ENCODE assay signal across 7 cellular contexts in the genomic region with DNA sequence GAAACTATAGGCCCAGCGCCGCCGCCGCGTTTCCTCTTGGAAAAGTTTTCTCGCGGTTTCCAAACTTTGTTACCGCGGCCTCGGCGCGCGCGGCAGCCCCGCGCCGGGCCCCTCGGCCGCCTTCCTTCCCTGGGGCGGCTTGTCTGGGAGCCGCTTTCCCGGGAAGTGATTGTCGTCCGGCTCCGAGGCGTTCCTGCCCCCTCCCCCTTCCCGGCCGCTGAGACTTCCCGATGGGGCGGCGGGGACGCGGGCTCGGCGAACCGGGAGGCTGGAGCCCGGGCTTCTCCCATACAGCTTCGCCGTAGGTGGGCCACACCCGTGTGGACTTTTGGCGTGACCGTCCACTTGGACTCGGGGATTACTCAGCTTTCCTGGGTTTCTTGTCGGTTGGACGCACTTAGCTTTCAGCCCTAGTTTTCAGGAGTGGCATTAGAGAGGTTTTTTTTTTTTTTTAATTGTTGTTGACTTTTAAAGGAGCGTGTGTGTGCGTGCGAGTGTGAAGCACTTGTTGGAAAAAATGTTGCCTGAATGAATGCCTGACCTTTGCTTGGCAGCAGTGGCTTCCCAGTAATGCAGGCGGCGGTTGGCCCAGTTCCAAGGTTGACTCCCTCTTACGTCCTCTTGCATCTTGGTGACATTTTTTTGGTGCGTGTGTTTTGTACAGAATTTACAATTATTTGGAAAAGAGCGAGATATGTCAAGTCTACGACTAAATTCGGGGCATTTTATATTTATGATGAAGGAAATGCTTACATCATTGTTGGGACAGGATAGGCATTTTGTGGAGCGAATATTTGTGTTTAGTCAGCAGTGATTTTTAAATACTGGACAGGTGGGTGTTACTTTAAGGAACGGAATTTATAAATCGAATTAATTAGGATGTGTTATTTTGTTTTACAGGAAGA. TPM values are rescaled to one million over a fixed set of nuclear protein-coding genes. Genes with fewer than 3 reads are reported as not detected.
DNase-seq lines count a peak whose midpoint lies in the region; ATAC-seq and TF ChIP-seq lines count a peak whose summit lies in the region.

No MANE protein-coding gene starts in this region.

- 1% methylated on average over 10 to 19 of the region's 58 CpGs for WGBS in gastroesophageal sphincter (ENCODE audit: low coverage in 1 of 2), 2 donors
- 1% methylated on average over 38 to 55 of the region's 58 CpGs for WGBS in testis, 2 donors

- BruUV-seq in OCI-LY7 (replicated peaks; lab: Mats Ljungman, UMichigan), result TSS peak; percentile 77

- peak; percentile 70 for ATAC-seq in gastroesophageal sphincter

- peaks cover 1% of the 10 kb centered on the region for H3K36me3 Mint-ChIP-seq in activated naive CD4-positive, alpha-beta T cell treated with anti-CD3 and anti-CD28 coated beads for 36 hours (ENCODE audit: low read depth)
- H3K36me3 Mint-ChIP-seq in neural crest cell (ENCODE audit: low read depth), result peaks cover 38% of the 10 kb centered on the region

- H3K27me3 ChIP-seq in HL-60 (ENCODE audit: insufficient read depth, poor library complexity, severe bottlenecking) (peaks cover 2% of the 10 kb centered on the region), gastroesophageal sphincter (no peaks in the 10 kb centered on the region), testis (no peaks in the 10 kb centered on the region)

- no peaks in the 10 kb centered on the region for H3K9me2 ChIP-seq in OCI-LY7 (ENCODE audit: insufficient read depth, low read length)

- H3K9me3 ChIP-seq in OCI-LY7 (ENCODE audit: low read length), result no peaks in the 10 kb centered on the region
- H3K9me3 ChIP-seq in gastroesophageal sphincter, result peaks cover 0 to 12% (median 0%) of the 10 kb centered on the region in 3 donors
- no peaks in the 10 kb centered on the region for H3K9me3 ChIP-seq in testis

- in situ Hi-C loops in GM13976 (cut with MboI; ENCODE audit: low sequenced_read_pairs, unreplicated experiment), result no loop called here

- H3K4me3 Mint-ChIP-seq in activated naive CD4-positive, alpha-beta T cell treated with anti-CD3 and anti-CD28 coated beads for 36 hours, result peak overlapping the region; percentile 74
- peak overlapping the region; percentile 87 for H3K4me3 Mint-ChIP-seq in neural crest cell

- H2AFZ ChIP-seq in OCI-LY7 (ENCODE audit: low read length), result peak overlapping the region; percentile 88

- intact Hi-C loops in OCI-LY7 (cut with micrococcal nuclease; ENCODE audit: unreplicated experiment) (no loop called here), testis (cut with DNase I; ENCODE audit: low total_unique reads) (no loop called here)
- intact Hi-C loops in activated naive CD4-positive, alpha-beta T cell treated with anti-CD3 and anti-CD28 coated beads for 36 hours (cut with micrococcal nuclease), result loop anchor here (1.0 to 5.0 kb wide), 3 partner anchors 100 to 1353 kb away; partner anchors contain the start of gene HSPA9

- TF ChIP-seq CTCF in GM13976 (IDR thresholded peaks at IDR 0.05; ENCODE audit: borderline replicate concordance, control extremely low read depth, extremely low read depth, insufficient read depth, missing control alignments), result no peak
- TF ChIP-seq CTCF in HL-60 (IDR thresholded peaks at IDR 0.05; ENCODE audit: insufficient read depth, low read length), result no peak
- no peak for TF ChIP-seq CTCF in OCI-LY7 (conservative IDR thresholded peaks at IDR 0.05; ENCODE audit: low read length)
- no peak for TF ChIP-seq CTCF in gastroesophageal sphincter (IDR thresholded peaks at IDR 0.05)
- no peak for TF ChIP-seq CTCF in neural crest cell (conservative IDR thresholded peaks at IDR 0.05)
- no peak for TF ChIP-seq CTCF in testis (IDR thresholded peaks at IDR 0.05)

- peaks cover 52% of the 10 kb centered on the region for H3K27me3 Mint-ChIP-seq in activated naive CD4-positive, alpha-beta T cell treated with anti-CD3 and anti-CD28 coated beads for 36 hours (ENCODE audit: low read depth)
- H3K27me3 Mint-ChIP-seq in neural crest cell (ENCODE audit: low read depth), result no peaks in the 10 kb centered on the region

- TF ChIP-seq POLR2A in gastroesophageal sphincter (IDR thresholded peaks at IDR 0.05) (no peak), testis (IDR thresholded peaks at IDR 0.05) (no peak)

- H3K79me2 ChIP-seq in OCI-LY7 (ENCODE audit: insufficient read depth, low read depth, low read length), result peaks cover 3% of the 10 kb centered on the region; the same call in 1 of the 2 replicates

- peak overlapping the region; percentile 32 for H3K27ac Mint-ChIP-seq in activated naive CD4-positive, alpha-beta T cell treated with anti-CD3 and anti-CD28 coated beads for 36 hours
- peak overlapping the region; percentile 14 for H3K27ac Mint-ChIP-seq in neural crest cell (ENCODE audit: unreplicated experiment)

- TF ChIP-seq EP300 in gastroesophageal sphincter (IDR thresholded peaks at IDR 0.05), result no peak

- peak overlapping the region; percentile 85 for H3K4me2 ChIP-seq in OCI-LY7 (ENCODE audit: low read length)

- H3K4me1 Mint-ChIP-seq in activated naive CD4-positive, alpha-beta T cell treated with anti-CD3 and anti-CD28 coated beads for 36 hours (ENCODE audit: low read depth), result peaks cover 19% of the 10 kb centered on the region
- peaks cover 39% of the 10 kb centered on the region for H3K4me1 Mint-ChIP-seq in neural crest cell

- POLR2A ChIA-PET in OCI-LY7 (lab: Charles Lee), result no interaction called here

- H3K4me3 ChIP-seq in HL-60 (replicated peaks; ENCODE audit: insufficient read depth, low read length), result peak overlapping the region; percentile 35
- peak overlapping the region; percentile 90 for H3K4me3 ChIP-seq in OCI-LY7 (ENCODE audit: low read depth, low read length, poor library complexity, severe bottlenecking)
- peak overlapping the region; percentile 86 to 99 for H3K4me3 ChIP-seq in gastroesophageal sphincter
- H3K4me3 ChIP-seq in testis, result peak overlapping the region; percentile 85 to 91

- H3K4me1 ChIP-seq in OCI-LY7 (ENCODE audit: insufficient read depth, low read length, poor library complexity, severe bottlenecking) (peaks cover 15% of the 10 kb centered on the region), gastroesophageal sphincter (peaks cover 0 to 46% (median 26%) of the 10 kb centered on the region in 3 donors), testis (peaks cover 12% of the 10 kb centered on the region)

- H3K36me3 ChIP-seq in OCI-LY7 (ENCODE audit: insufficient read depth, low read length) (no peaks in the 10 kb centered on the region), gastroesophageal sphincter (peaks cover 0 to 16% of the 10 kb centered on the region in 2 donors), testis (ENCODE audit: low read depth, missing control alignments) (no peaks in the 10 kb centered on the region)

- H4K20me1 ChIP-seq in OCI-LY7 (ENCODE audit: insufficient read depth, low read length), result no peaks in the 10 kb centered on the region; the same call in 1 of the 2 replicates

- H3K27ac ChIP-seq in HL-60 (replicated peaks) (no peak overlapping the region), OCI-LY7 (ENCODE audit: low read depth, low read length, poor library complexity, severe bottlenecking) (no peak overlapping the region), gastroesophageal sphincter (peak overlapping the region; percentile 96 to 100 (median 100)), testis (peak overlapping the region; percentile 96 to 99)

- DNase-seq in GM13976 (ENCODE audit: low spot score), result peak; percentile 45
- DNase-seq in HL-60 (ENCODE audit: low read depth in 1 of 2, low spot score in 1 of 2), result peak in 1 of 2 experiments; percentile 2
- DNase-seq in OCI-LY7 (ENCODE audit: low spot score), result no peak
- DNase-seq in activated naive CD4-positive, alpha-beta T cell treated with anti-CD3 and anti-CD28 coated beads for 36 hours, result peak; percentile 81
- peak; percentile 42 for DNase-seq in neural crest cell (ENCODE audit: low read depth, low spot score)
- peak; percentile 94 for DNase-seq in testis

- CTCF ChIA-PET in OCI-LY7 (lab: Charles Lee; ENCODE audit: unreplicated experiment), result no interaction called here
- CTCF ChIA-PET in activated naive CD4-positive, alpha-beta T cell treated with anti-CD3 and anti-CD28 coated beads for 36 hours (lab: Charles Lee), result no interaction called here

- H3K9me3 Mint-ChIP-seq in activated naive CD4-positive, alpha-beta T cell treated with anti-CD3 and anti-CD28 coated beads for 36 hours, result no peaks in the 10 kb centered on the region
- peaks cover 11% of the 10 kb centered on the region for H3K9me3 Mint-ChIP-seq in neural crest cell

RNA-seq across cellular contexts. Expression of gene CTNNA1, which starts 0.8 kb away (rescaled TPM):
- total RNA-seq in OCI-LY7 (2014; rRNA removed; shearing (Covaris generic)), result 42.7 and 45.0 TPM in 2 replicates
- 39.0 and 40.4 TPM in 2 replicates for total RNA-seq in OCI-LY7 (2022)
- 10 to 100 TPM; 36.8 to 43.0 TPM for total RNA-seq in activated naive CD4-positive, alpha-beta T cell treated with anti-CD3 and anti-CD28 coated beads for 36 hours
- total RNA-seq in gastroesophageal sphincter, result 100 to 1,000 TPM; 289 to 425 (median 365) TPM
- total RNA-seq in neural crest cell, result 282 and 292 TPM in 2 replicates
- 100 to 1,000 TPM; 135 to 154 TPM for total RNA-seq in testis
- 107 TPM for polyA plus RNA-seq in testis (ENCODE audit: insufficient read depth, low read depth, low replicate concordance)

Comparison
In these comparisons a context has a peak if more than half of its experiments do, and no peak if none do; other contexts are left out.
1. H3K27ac ChIP-seq: peak in gastroesophageal sphincter (4 of 4) and testis (2 of 2); none in HL-60 (single experiment) and OCI-LY7 (single experiment).
2. H3K4me3 ChIP-seq: peak in every context shown above with its lines; median percentile 92 in gastroesophageal sphincter; 90 in OCI-LY7; 88 in testis; 35 in HL-60.